In genomic region chr1:147086129-147086528, GRCh38 we compare ENCODE assay signal across 1 cellular context.
TF ChIP-seq lines count a peak whose summit lies in the region.

No MANE protein-coding gene starts in this region.

TF ChIP-seq in WTC11, 78 proteins besides CTCF, POLR2A, EP300 and RAD21 (continued from another document):
- TF ChIP-seq, protein P1, sequence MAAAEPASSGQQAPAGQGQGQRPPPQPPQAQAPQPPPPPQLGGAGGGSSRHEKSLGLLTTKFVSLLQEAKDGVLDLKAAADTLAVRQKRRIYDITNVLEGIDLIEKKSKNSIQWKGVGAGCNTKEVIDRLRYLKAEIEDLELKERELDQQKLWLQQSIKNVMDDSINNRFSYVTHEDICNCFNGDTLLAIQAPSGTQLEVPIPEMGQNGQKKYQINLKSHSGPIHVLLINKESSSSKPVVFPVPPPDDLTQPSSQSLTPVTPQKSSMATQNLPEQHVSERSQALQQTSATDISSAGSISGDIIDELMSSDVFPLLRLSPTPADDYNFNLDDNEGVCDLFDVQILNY (CRISPR knock-in tag; IDR thresholded peaks at IDR 0.05) = no peak
- no peak for TF ChIP-seq ZNF121 (CRISPR knock-in tag; IDR thresholded peaks at IDR 0.05)
